Comparison of ENCODE assay signal across 1 cellular context in the genomic region with DNA sequence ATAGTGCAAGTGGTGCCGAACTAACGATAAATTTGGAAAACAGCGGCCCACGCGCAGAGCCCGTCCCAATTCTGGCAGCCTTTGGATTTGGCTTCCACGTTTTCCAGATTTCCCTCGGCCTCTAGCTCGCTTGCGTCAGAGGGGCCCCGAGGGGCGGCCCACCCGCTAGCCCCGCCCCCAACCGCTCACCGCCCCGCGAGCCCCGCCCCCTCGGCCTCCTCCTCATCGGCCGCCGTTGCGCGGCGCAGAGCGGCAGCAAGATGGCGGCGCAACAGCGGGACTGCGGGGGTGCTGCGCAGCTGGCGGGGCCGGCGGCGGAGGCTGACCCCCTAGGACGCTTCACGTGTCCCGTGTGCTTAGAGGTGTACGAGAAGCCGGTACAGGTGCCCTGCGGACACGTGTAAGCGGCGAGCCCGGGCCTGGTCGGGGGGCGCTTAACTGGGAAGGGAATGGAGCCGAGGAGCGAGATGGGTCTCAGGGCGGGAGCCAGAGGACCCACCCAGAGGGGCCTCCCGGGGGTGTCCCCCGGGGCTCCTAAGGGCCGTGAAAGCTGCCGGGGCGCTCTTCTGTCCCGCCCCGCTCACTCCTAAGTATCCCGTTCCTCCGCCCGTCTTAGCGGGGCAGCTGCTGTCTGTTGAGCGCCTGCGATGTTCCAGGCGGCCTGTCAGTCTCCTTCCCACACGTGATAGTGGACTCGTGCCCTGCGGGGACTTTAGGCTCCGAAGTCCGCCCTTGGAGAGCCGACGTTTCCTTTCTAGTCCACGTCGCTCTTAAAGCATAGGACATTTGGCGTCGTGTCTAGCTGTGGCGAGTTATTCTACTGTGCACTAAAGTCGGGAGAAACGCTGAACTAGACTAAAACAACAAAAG.
TF ChIP-seq lines count a peak whose summit lies in the region.

RNF114 (plus strand) TSS at position 245 of the 870 bp plus-strand sequence; CDS start at position 261, 16 bp downstream.

TF ChIP-seq in HepG2, 621 proteins besides CTCF, POLR2A, EP300 and RAD21 (continued from another document and continues in another):
- TF ChIP-seq ZNF280D (CRISPR knock-in tag; IDR thresholded peaks at IDR 0.05) (0 out of 2 replicates have a peak, but pooled peaks have one; percentile 43), BRCA1 (CRISPR knock-in tag; IDR thresholded peaks at IDR 0.05) (no peak; the same call in 1 of the 2 replicates), ZNF709 (CRISPR knock-in tag; IDR thresholded peaks at IDR 0.05) (peak; percentile 65), ZNF180 (CRISPR knock-in tag; IDR thresholded peaks at IDR 0.05; ENCODE audit: borderline replicate concordance, low read depth) (no peak), THAP11 (CRISPR knock-in tag; IDR thresholded peaks at IDR 0.05) (peak; percentile 83), REL (CRISPR knock-in tag; conservative IDR thresholded peaks at IDR 0.05) (0 out of 2 replicates have a peak, but pooled peaks have one; percentile 5), NONO (IDR thresholded peaks at IDR 0.05) (no peak), NONO (CRISPR knock-in tag; conservative IDR thresholded peaks at IDR 0.05) (peak; percentile 95), NAIF1 (CRISPR knock-in tag; IDR thresholded peaks at IDR 0.05; ENCODE audit: borderline replicate concordance) (0 out of 2 replicates have a peak, but pooled peaks have one; percentile 28), ARNTL (CRISPR knock-in tag; IDR thresholded peaks at IDR 0.05) (peak; percentile 78; the same call in 1 of the 2 replicates), ZNF770 (CRISPR knock-in tag; IDR thresholded peaks at IDR 0.05) (peak; percentile 80; the same call in 1 of the 2 replicates), ZNF839 (CRISPR knock-in tag; IDR thresholded peaks at IDR 0.05; ENCODE audit: borderline replicate concordance) (peak; percentile 90; the same call in 1 of the 2 replicates), KDM5A (IDR thresholded peaks at IDR 0.05; ENCODE audit: borderline replicate concordance, low read length) (peak; percentile 94), ISL2 (CRISPR knock-in tag; IDR thresholded peaks at IDR 0.05) (peak; percentile 80), ZNF326 (CRISPR knock-in tag; IDR thresholded peaks at IDR 0.05; ENCODE audit: borderline replicate concordance) (no peak), ZNF598 (CRISPR knock-in tag; IDR thresholded peaks at IDR 0.05; ENCODE audit: borderline replicate concordance) (no peak; the same call in 1 of the 2 replicates), ZFAT (CRISPR knock-in tag; conservative IDR thresholded peaks at IDR 0.05) (no peak), PITX1 (CRISPR knock-in tag; IDR thresholded peaks at IDR 0.05) (0 out of 2 replicates have a peak, but pooled peaks have one; percentile 34), TOPORS (CRISPR knock-in tag; IDR thresholded peaks at IDR 0.05) (peak; percentile 41; the same call in 1 of the 2 replicates), PHF8 (CRISPR knock-in tag; IDR thresholded peaks at IDR 0.05) (peak; percentile 94), ZNF557 (CRISPR knock-in tag; IDR thresholded peaks at IDR 0.05) (no peak), NFAT5 (CRISPR knock-in tag; IDR thresholded peaks at IDR 0.05) (peak; percentile 74; the same call in 1 of the 2 replicates), HNRNPK (IDR thresholded peaks at IDR 0.05; ENCODE audit: low read depth, low read length, poor library complexity, severe bottlenecking) (peak; percentile 62), RFXAP (CRISPR knock-in tag; IDR thresholded peaks at IDR 0.05; ENCODE audit: borderline replicate concordance) (peak; percentile 65), SRF (IDR thresholded peaks at IDR 0.05; ENCODE audit: low read depth, low read length) (no peak), GLI4 (CRISPR knock-in tag; IDR thresholded peaks at IDR 0.05; ENCODE audit: borderline replicate concordance) (no peak), RXRB (CRISPR knock-in tag; IDR thresholded peaks at IDR 0.05; ENCODE audit: borderline replicate concordance) (peak; percentile 65), NFYC (CRISPR knock-in tag; IDR thresholded peaks at IDR 0.05) (no peak), ZFP36L1 (CRISPR knock-in tag; IDR thresholded peaks at IDR 0.05) (no peak), ZNF687 (CRISPR knock-in tag; IDR thresholded peaks at IDR 0.05) (peak; percentile 91)
- TF ChIP-seq, protein P1, sequence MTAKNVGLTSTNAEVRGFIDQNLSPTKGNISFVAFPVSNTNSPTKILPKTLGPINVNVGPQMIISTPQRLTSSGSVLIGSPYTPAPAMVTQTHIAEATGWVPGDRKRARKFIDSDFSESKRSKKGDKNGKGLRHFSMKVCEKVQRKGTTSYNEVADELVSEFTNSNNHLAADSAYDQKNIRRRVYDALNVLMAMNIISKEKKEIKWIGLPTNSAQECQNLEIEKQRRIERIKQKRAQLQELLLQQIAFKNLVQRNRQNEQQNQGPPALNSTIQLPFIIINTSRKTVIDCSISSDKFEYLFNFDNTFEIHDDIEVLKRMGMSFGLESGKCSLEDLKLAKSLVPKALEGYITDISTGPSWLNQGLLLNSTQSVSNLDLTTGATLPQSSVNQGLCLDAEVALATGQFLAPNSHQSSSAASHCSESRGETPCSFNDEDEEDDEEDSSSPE (CRISPR knock-in tag; IDR thresholded peaks at IDR 0.05): peak; percentile 59; the same call in 1 of the 2 replicates
- TF ChIP-seq, protein P2, sequence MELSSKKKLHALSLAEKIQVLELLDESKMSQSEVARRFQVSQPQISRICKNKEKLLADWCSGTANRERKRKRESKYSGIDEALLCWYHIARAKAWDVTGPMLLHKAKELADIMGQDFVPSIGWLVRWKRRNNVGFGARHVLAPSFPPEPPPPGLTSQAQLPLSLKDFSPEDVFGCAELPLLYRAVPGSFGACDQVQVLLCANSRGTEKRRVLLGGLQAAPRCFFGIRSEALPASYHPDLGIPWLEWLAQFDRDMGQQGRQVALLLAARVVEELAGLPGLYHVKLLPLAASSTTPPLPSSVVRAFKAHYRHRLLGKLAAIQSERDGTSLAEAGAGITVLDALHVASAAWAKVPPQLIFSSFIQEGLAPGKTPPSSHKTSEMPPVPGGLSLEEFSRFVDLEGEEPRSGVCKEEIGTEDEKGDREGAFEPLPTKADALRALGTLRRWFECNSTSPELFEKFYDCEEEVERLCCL (CRISPR knock-in tag; IDR thresholded peaks at IDR 0.05; ENCODE audit: borderline replicate concordance): no peak; the same call in 1 of the 2 replicates
- TF ChIP-seq, protein P3, sequence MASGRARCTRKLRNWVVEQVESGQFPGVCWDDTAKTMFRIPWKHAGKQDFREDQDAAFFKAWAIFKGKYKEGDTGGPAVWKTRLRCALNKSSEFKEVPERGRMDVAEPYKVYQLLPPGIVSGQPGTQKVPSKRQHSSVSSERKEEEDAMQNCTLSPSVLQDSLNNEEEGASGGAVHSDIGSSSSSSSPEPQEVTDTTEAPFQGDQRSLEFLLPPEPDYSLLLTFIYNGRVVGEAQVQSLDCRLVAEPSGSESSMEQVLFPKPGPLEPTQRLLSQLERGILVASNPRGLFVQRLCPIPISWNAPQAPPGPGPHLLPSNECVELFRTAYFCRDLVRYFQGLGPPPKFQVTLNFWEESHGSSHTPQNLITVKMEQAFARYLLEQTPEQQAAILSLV (CRISPR knock-in tag; IDR thresholded peaks at IDR 0.05; ENCODE audit: borderline replicate concordance): peak; percentile 96
